ENCODE assay signal across 19 cellular contexts in genomic region chr9:131577005-131578000, GRCh38. TPM values are rescaled to one million over a fixed set of nuclear protein-coding genes. Genes with fewer than 3 reads are reported as not detected.
A peak's percentile ranks its signal among the peaks of the same experiment; 100 is the strongest.
DNase-seq lines count a peak whose midpoint lies in the region; ATAC-seq and TF ChIP-seq lines count a peak whose summit lies in the region.
"Had no signal": no experiment of that assay in that cellular context is flagged by ENCODE, and none has a peak within 500 bp of the region (broad histone marks: within the 10 kb centered on the region; RNA-seq: fewer than 3 reads in every experiment).

No MANE protein-coding gene starts in this region.

- intact Hi-C loops in Panc1 (cut with micrococcal nuclease; ENCODE audit: unreplicated experiment), result no loop called here
- intact Hi-C loops in esophagus squamous epithelium (cut with DNase I), result no loop called here

- H3K9me3 Mint-ChIP-seq in activated T-cell treated with anti-CD3 and anti-CD28 coated beads, Interleukin-2, amount 50 U/mL, for 72 hours, result no peaks in the 10 kb centered on the region
- H3K9me3 Mint-ChIP-seq in effector memory CD8-positive, alpha-beta T cell, result no peaks in the 10 kb centered on the region
- H3K9me3 Mint-ChIP-seq in stimulated activated effector memory CD8-positive, alpha-beta T cell treated with anti-CD3 and anti-CD28 coated beads, Interleukin-12 subunit alpha, Interleukin-12 subunit beta, amount 100 ng/mL, for 72 hours, result no peaks in the 10 kb centered on the region
- H3K9me3 Mint-ChIP-seq: activated T-cell treated with anti-CD3 and anti-CD28 coated beads, Interleukin-2, amount 50 U/mL, for 4 hours had no signal

- TSS peak; percentile 76 for BruUV-seq in Panc1 (replicated peaks; lab: Mats Ljungman, UMichigan)

- no peak overlapping the region for H3K27ac ChIP-seq in Panc1 (ENCODE audit: low read length)
- H3K27ac ChIP-seq in esophagus squamous epithelium, result no peak overlapping the region
- H3K27ac ChIP-seq: KMS-11 had no signal

- in situ Hi-C loops in Panc1 (cut with HindIII; ENCODE audit: low pct_unique_long_range_greater_than_20kb, low sequenced_read_pairs), result no loop called here

- no peak for DNase-seq in activated T-cell treated with anti-CD3 and anti-CD28 coated beads, Interleukin-2, amount 50 U/mL, for 72 hours
- DNase-seq in activated T-cell treated with anti-CD3 and anti-CD28 coated beads for 4 hours (no peak), Panc1 (ENCODE audit: low read depth, low spot score) (no peak), esophagus squamous epithelium (lab: John Stamatoyannopoulos, UW) (no peak)
- no peak for DNase-seq in effector memory CD8-positive, alpha-beta T cell
- no peak for DNase-seq in stimulated activated effector memory CD8-positive, alpha-beta T cell treated with anti-CD3 and anti-CD28 coated beads, Interleukin-12 subunit alpha, Interleukin-12 subunit beta, amount 100 ng/mL, for 72 hours (ENCODE audit: low spot score in 2 of 2)
- DNase-seq: activated T-cell treated with anti-CD3 and anti-CD28 coated beads, Interleukin-2, amount 50 U/mL, for 4 hours; DMS 273 treated with DMSO at 0.1 percent for 48 hours; GOT3; NCI-H1417 treated with DMSO at 0.1 percent for 48 hours; right cardiac atrium; stimulated activated CD4-positive, alpha-beta T cell treated with anti-CD3 and anti-CD28 coated beads, Interleukin-4, amount 100 ng/mL, for 1 hour had no signal

- H3K27me3 ChIP-seq in Panc1 (ENCODE audit: control insufficient read depth, insufficient read depth, low read length) (no peaks in the 10 kb centered on the region), esophagus squamous epithelium (no peaks in the 10 kb centered on the region)

- no peak for TF ChIP-seq POLR2A in esophagus squamous epithelium (IDR thresholded peaks at IDR 0.05)

- H3K9me3 ChIP-seq in Panc1 (ENCODE audit: control insufficient read depth, insufficient read depth, low read depth, low read length) (no peaks in the 10 kb centered on the region), esophagus squamous epithelium (no peaks in the 10 kb centered on the region)

- WGBS in esophagus squamous epithelium, 2 donors, result 66 to 69% methylated on average over 8 to 11 of the region's 25 CpGs

- no peaks in the 10 kb centered on the region for H3K27me3 Mint-ChIP-seq in activated T-cell treated with anti-CD3 and anti-CD28 coated beads, Interleukin-2, amount 50 U/mL, for 72 hours (ENCODE audit: low read depth)
- H3K27me3 Mint-ChIP-seq in effector memory CD8-positive, alpha-beta T cell, result no peaks in the 10 kb centered on the region

- peaks cover 24% of the 10 kb centered on the region for H3K4me1 Mint-ChIP-seq in activated T-cell treated with anti-CD3 and anti-CD28 coated beads, Interleukin-2, amount 50 U/mL, for 72 hours (ENCODE audit: low read depth)
- H3K4me1 Mint-ChIP-seq in effector memory CD8-positive, alpha-beta T cell (ENCODE audit: low read depth in 2 of 2), result peaks cover 16 to 23% of the 10 kb centered on the region in 2 donors
- H3K4me1 Mint-ChIP-seq in stimulated activated effector memory CD8-positive, alpha-beta T cell treated with anti-CD3 and anti-CD28 coated beads, Interleukin-12 subunit alpha, Interleukin-12 subunit beta, amount 100 ng/mL, for 72 hours, result peaks cover 31% of the 10 kb centered on the region

- no peak for ATAC-seq in activated T-cell treated with anti-CD3 and anti-CD28 coated beads, Interleukin-2, amount 50 U/mL, for 72 hours (replicated peaks in 1 of 2)
- ATAC-seq in Panc1 (no peak), GM19324 (IDR thresholded peaks at IDR 0.05; ENCODE audit: low FRiP score, unreplicated experiment) (no peak), GM21423 (IDR thresholded peaks at IDR 0.05; ENCODE audit: unreplicated experiment) (no peak)
- no peak for ATAC-seq in effector memory CD8-positive, alpha-beta T cell (replicated peaks)
- ATAC-seq in stimulated activated effector memory CD8-positive, alpha-beta T cell treated with anti-CD3 and anti-CD28 coated beads, Interleukin-12 subunit alpha, Interleukin-12 subunit beta, amount 100 ng/mL, for 72 hours, result no peak
- ATAC-seq: activated T-cell treated with anti-CD3 and anti-CD28 coated beads, Interleukin-2, amount 50 U/mL, for 4 hours; left lobe of liver; right cardiac atrium had no signal

- no peaks in the 10 kb centered on the region for H3K4me1 ChIP-seq in Panc1 (ENCODE audit: control insufficient read depth, insufficient read depth, low read length)
- no peaks in the 10 kb centered on the region for H3K4me1 ChIP-seq in esophagus squamous epithelium

- H3K36me3 Mint-ChIP-seq in activated T-cell treated with anti-CD3 and anti-CD28 coated beads, Interleukin-2, amount 50 U/mL, for 72 hours (ENCODE audit: insufficient read depth in 2 of 2), result peaks cover 7 to 24% of the 10 kb centered on the region in 2 donors
- peaks cover 82% of the 10 kb centered on the region for H3K36me3 Mint-ChIP-seq in effector memory CD8-positive, alpha-beta T cell (ENCODE audit: insufficient read depth)
- H3K36me3 Mint-ChIP-seq in stimulated activated effector memory CD8-positive, alpha-beta T cell treated with anti-CD3 and anti-CD28 coated beads, Interleukin-12 subunit alpha, Interleukin-12 subunit beta, amount 100 ng/mL, for 72 hours, result peaks cover 100% of the 10 kb centered on the region

- peak overlapping the region; percentile 77 for H3K27ac Mint-ChIP-seq in activated T-cell treated with anti-CD3 and anti-CD28 coated beads, Interleukin-2, amount 50 U/mL, for 72 hours
- H3K27ac Mint-ChIP-seq in effector memory CD8-positive, alpha-beta T cell, result peak overlapping the region; percentile 86 to 93
- peak overlapping the region; percentile 50 for H3K27ac Mint-ChIP-seq in stimulated activated effector memory CD8-positive, alpha-beta T cell treated with anti-CD3 and anti-CD28 coated beads, Interleukin-12 subunit alpha, Interleukin-12 subunit beta, amount 100 ng/mL, for 72 hours

- no peak overlapping the region for H3K4me3 ChIP-seq in Panc1 (ENCODE audit: low read depth in 2 of 2, low read length in 2 of 2)
- H3K4me3 ChIP-seq in esophagus squamous epithelium, result no peak overlapping the region

- CTCF ChIA-PET in Panc1 (lab: Charles Lee), result interaction anchor here (0.9 kb wide), 1 partner anchor 374 kb away, joined by 3 read pairs; no protein-coding TSS in a partner anchor

- H3K4me3 Mint-ChIP-seq in activated T-cell treated with anti-CD3 and anti-CD28 coated beads, Interleukin-2, amount 50 U/mL, for 72 hours, result no peak overlapping the region
- H3K4me3 Mint-ChIP-seq in effector memory CD8-positive, alpha-beta T cell, result peak overlapping the region in 1 of 2 donors; percentile 71
- no peak overlapping the region for H3K4me3 Mint-ChIP-seq in stimulated activated effector memory CD8-positive, alpha-beta T cell treated with anti-CD3 and anti-CD28 coated beads, Interleukin-12 subunit alpha, Interleukin-12 subunit beta, amount 100 ng/mL, for 72 hours
- H3K4me3 Mint-ChIP-seq: activated T-cell treated with anti-CD3 and anti-CD28 coated beads, Interleukin-2, amount 50 U/mL, for 4 hours had no signal

- TF ChIP-seq CTCF in Panc1 (IDR thresholded peaks at IDR 0.05) (no peak), esophagus squamous epithelium (IDR thresholded peaks at IDR 0.05) (no peak)

- POLR2A ChIA-PET in Panc1 (lab: Charles Lee), result no interaction called here

- no peaks in the 10 kb centered on the region for H3K36me3 ChIP-seq in Panc1 (ENCODE audit: control insufficient read depth, insufficient read depth, low read length)
- H3K36me3 ChIP-seq in esophagus squamous epithelium, result peaks cover 17 to 99% (median 36%) of the 10 kb centered on the region in 3 donors

RNA-seq across cellular contexts. Expression of gene PRRT1B, which starts 32.0 kb away (rescaled TPM):
- not detected for total RNA-seq in activated T-cell treated with anti-CD3 and anti-CD28 coated beads, Interleukin-2, amount 50 U/mL, for 72 hours
- total RNA-seq in Panc1 (2021; ENCODE audit: unreplicated experiment) (1.1 TPM), esophagus squamous epithelium (not detected)
- polyA plus RNA-seq in Panc1 (2012; ENCODE audit: insufficient read length), result 0.56 TPM
- total RNA-seq: activated T-cell treated with anti-CD3 and anti-CD28 coated beads, Interleukin-2, amount 50 U/mL, for 4 hours; astrocyte; dermis microvascular lymphatic vessel endothelial cell; right cardiac atrium had no signal
- polyA plus RNA-seq: neural cell, right cardiac atrium had no signal

RNA-seq across cellular contexts. Expression of gene UCK1, which starts 46.2 kb away (rescaled TPM):
- 10 to 100 TPM; 19.2 to 29.7 TPM for total RNA-seq in activated T-cell treated with anti-CD3 and anti-CD28 coated beads, Interleukin-2, amount 50 U/mL, for 72 hours
- total RNA-seq in Panc1 (2021; ENCODE audit: unreplicated experiment), result 30.2 TPM
- polyA plus RNA-seq in Panc1 (2012; ENCODE audit: insufficient read length), result 40.4 TPM
- 10 to 100 TPM; 17.3 to 39.1 (median 24.8) TPM for total RNA-seq in esophagus squamous epithelium
